ENCODE assay signal across 2 cellular contexts in the genomic region with DNA sequence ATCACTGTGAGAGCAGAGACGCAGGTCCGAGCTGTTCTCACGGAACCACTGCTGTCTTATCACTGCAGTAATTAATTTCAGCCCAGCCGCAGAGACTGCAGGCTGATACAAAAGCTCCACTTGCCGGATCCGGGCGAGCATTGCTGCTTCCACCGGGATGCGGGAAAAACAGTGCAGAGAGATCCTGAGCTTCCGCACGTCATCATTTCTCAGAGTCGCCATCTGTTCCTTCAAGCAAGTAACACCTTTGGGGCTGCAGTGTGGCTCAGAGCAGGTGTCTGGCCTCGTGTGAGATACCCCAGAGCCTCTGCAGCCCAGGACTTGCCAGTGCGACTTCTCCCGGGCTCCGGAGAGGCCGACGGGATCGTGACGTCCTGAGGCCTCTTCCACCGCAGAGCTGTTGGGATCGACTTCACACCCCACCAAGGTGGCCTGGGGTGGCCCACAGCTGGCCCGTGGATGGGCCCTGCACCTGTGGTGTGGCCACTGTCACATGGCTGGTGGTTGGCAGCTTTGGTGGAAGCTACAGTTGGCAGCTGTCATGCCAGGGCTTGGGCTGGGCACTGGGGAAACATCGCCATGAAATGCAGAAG.
TF ChIP-seq lines count a peak whose summit lies in the region.

No MANE protein-coding gene starts in this region.

TF ChIP-seq in SK-N-SH, 30 proteins besides CTCF, POLR2A, EP300 and RAD21 (continued from another document):
- TF ChIP-seq, protein P1, sequence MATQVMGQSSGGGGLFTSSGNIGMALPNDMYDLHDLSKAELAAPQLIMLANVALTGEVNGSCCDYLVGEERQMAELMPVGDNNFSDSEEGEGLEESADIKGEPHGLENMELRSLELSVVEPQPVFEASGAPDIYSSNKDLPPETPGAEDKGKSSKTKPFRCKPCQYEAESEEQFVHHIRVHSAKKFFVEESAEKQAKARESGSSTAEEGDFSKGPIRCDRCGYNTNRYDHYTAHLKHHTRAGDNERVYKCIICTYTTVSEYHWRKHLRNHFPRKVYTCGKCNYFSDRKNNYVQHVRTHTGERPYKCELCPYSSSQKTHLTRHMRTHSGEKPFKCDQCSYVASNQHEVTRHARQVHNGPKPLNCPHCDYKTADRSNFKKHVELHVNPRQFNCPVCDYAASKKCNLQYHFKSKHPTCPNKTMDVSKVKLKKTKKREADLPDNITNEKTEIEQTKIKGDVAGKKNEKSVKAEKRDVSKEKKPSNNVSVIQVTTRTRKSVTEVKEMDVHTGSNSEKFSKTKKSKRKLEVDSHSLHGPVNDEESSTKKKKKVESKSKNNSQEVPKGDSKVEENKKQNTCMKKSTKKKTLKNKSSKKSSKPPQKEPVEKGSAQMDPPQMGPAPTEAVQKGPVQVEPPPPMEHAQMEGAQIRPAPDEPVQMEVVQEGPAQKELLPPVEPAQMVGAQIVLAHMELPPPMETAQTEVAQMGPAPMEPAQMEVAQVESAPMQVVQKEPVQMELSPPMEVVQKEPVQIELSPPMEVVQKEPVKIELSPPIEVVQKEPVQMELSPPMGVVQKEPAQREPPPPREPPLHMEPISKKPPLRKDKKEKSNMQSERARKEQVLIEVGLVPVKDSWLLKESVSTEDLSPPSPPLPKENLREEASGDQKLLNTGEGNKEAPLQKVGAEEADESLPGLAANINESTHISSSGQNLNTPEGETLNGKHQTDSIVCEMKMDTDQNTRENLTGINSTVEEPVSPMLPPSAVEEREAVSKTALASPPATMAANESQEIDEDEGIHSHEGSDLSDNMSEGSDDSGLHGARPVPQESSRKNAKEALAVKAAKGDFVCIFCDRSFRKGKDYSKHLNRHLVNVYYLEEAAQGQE (IDR thresholded peaks at IDR 0.05; ENCODE audit: low read depth, low read length) = no peak
- TF ChIP-seq CHD2 (IDR thresholded peaks at IDR 0.05; ENCODE audit: low read length, partially characterized antibody) (no peak), SMC3 (IDR thresholded peaks at IDR 0.05; ENCODE audit: low read depth, low read length) (no peak), TCF12 (IDR thresholded peaks at IDR 0.05) (no peak), USF2 (IDR thresholded peaks at IDR 0.05; ENCODE audit: borderline replicate concordance, low read depth, low read length) (no peak), EZH2phosphoT487 (IDR thresholded peaks at IDR 0.05; ENCODE audit: borderline replicate concordance, low read depth) (no peak), FOSL2 (IDR thresholded peaks at IDR 0.05; ENCODE audit: borderline replicate concordance, low read depth) (no peak)
TF ChIP-seq in SK-N-SH: peak in this region for 0.

TF ChIP-seq in SK-N-SH treated with all-trans-retinoic acid at 6 μM for 48 hours, 23 proteins besides CTCF, POLR2A, EP300 and RAD21 (continued from another document):
- TF ChIP-seq, protein P2, sequence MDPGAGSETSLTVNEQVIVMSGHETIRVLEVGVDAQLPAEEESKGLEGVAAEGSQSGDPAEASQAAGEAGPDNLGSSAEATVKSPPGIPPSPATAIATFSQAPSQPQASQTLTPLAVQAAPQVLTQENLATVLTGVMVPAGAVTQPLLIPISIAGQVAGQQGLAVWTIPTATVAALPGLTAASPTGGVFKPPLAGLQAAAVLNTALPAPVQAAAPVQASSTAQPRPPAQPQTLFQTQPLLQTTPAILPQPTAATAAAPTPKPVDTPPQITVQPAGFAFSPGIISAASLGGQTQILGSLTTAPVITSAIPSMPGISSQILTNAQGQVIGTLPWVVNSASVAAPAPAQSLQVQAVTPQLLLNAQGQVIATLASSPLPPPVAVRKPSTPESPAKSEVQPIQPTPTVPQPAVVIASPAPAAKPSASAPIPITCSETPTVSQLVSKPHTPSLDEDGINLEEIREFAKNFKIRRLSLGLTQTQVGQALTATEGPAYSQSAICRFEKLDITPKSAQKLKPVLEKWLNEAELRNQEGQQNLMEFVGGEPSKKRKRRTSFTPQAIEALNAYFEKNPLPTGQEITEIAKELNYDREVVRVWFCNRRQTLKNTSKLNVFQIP (CRISPR knock-in tag; IDR thresholded peaks at IDR 0.05; ENCODE audit: borderline replicate concordance, low read depth) = no peak
- TF ChIP-seq OSR1 (CRISPR knock-in tag; IDR thresholded peaks at IDR 0.05) (no peak), CSDC2 (CRISPR knock-in tag; IDR thresholded peaks at IDR 0.05) (no peak)
